ENCODE assay signal across 1 cellular context in genomic region chr9:121754655-121755436, GRCh38.
TF ChIP-seq lines count a peak whose summit lies in the region.

No MANE protein-coding gene starts in this region.

TF ChIP-seq in HEK293, 187 proteins besides CTCF, POLR2A, EP300 and RAD21 (continued from another document):
- TF ChIP-seq ZNF837 (tag by site-specific recombination; IDR thresholded peaks at IDR 0.05), result no peak
- no peak for TF ChIP-seq ZNF157 (tag by site-specific recombination; IDR thresholded peaks at IDR 0.05)
- no peak for TF ChIP-seq ZSCAN30 (tag by site-specific recombination; IDR thresholded peaks at IDR 0.05)
- peak; percentile 72 for TF ChIP-seq ZIC2 (tag by site-specific recombination; IDR thresholded peaks at IDR 0.05)
- TF ChIP-seq PRDM10 (tag by site-specific recombination; IDR thresholded peaks at IDR 0.05), result peak; percentile 65
- peak; percentile 92 for TF ChIP-seq GLIS1 (tag by site-specific recombination; IDR thresholded peaks at IDR 0.05)
- no peak for TF ChIP-seq ZNF280C (tag by site-specific recombination; IDR thresholded peaks at IDR 0.05)
- TF ChIP-seq ZNF518A (tag by site-specific recombination; conservative IDR thresholded peaks at IDR 0.05; ENCODE audit: low read depth), result no peak
- TF ChIP-seq ZNF140 (tag by site-specific recombination; IDR thresholded peaks at IDR 0.05), result no peak
- TF ChIP-seq ZNF670 (tag by site-specific recombination; IDR thresholded peaks at IDR 0.05; ENCODE audit: low read depth), result no peak
- peak; percentile 48 for TF ChIP-seq ZFHX2 (tag by site-specific recombination; conservative IDR thresholded peaks at IDR 0.05)
- no peak for TF ChIP-seq ZNF529 (tag by site-specific recombination; IDR thresholded peaks at IDR 0.05; ENCODE audit: insufficient replicate concordance)
- no peak for TF ChIP-seq ZNF530 (tag by site-specific recombination; IDR thresholded peaks at IDR 0.05; ENCODE audit: low read depth)
- TF ChIP-seq ZNF391 (tag by site-specific recombination; IDR thresholded peaks at IDR 0.05; ENCODE audit: borderline replicate concordance, low read depth), result no peak
- TF ChIP-seq EGR2 (tag by site-specific recombination; IDR thresholded peaks at IDR 0.05; ENCODE audit: low read depth), result peak; percentile 21; the same call in 1 of the 2 replicates
- no peak for TF ChIP-seq ZNF16 (tag by site-specific recombination; IDR thresholded peaks at IDR 0.05; ENCODE audit: low read depth)
TF ChIP-seq in HEK293: peak in this region for 5.
